In genomic region chr3:49256152-49256551, GRCh38 we compare ENCODE assay signal across 22 cellular contexts. TPM values are rescaled to one million over a fixed set of nuclear protein-coding genes. Genes with fewer than 3 reads are reported as not detected.
DNase-seq lines count a peak whose midpoint lies in the region; ATAC-seq and TF ChIP-seq lines count a peak whose summit lies in the region.
"Had no signal": no experiment of that assay in that cellular context is flagged by ENCODE, and none has a peak within 500 bp of the region (broad histone marks: within the 10 kb centered on the region; RNA-seq: fewer than 3 reads in every experiment).

No MANE protein-coding gene starts in this region.

- 78 to 81% methylated on average over 2 of the region's 2 CpGs for WGBS in aorta, 2 donors

- H3K27me3 Mint-ChIP-seq in mesothelial cell of epicardium (ENCODE audit: low read depth) = no peaks in the 10 kb centered on the region

- H3K9me3 ChIP-seq in aorta (ENCODE audit: control insufficient read depth, low read length) = no peaks in the 10 kb centered on the region
- no peaks in the 10 kb centered on the region for H3K9me3 ChIP-seq in WERI-Rb-1 (ENCODE audit: severe bottlenecking)

- no peak overlapping the region for H3K27ac ChIP-seq in aorta (ENCODE audit: low read depth in 1 of 2, low read length in 2 of 2)
- H3K27ac ChIP-seq in WERI-Rb-1 = no peak overlapping the region
- H3K27ac ChIP-seq: KMS-11 had no signal

- TF ChIP-seq CTCF in mesothelial cell of epicardium (IDR thresholded peaks at IDR 0.05; ENCODE audit: unreplicated experiment) (no peak), WERI-Rb-1 (IDR thresholded peaks at IDR 0.05; ENCODE audit: low read depth, low read length) (no peak)

- DNase-seq in Right ventricle myocardium superior (peak; percentile 3), Right ventricle myocardium inferior (ENCODE audit: missing footprints) (no peak), mesothelial cell of epicardium (ENCODE audit: low spot score in 2 of 2, unreplicated experiment in 2 of 2) (no peak), posterior vena cava (ENCODE audit: low spot score) (peak; percentile 20), aorta (peak; percentile 7 to 25), WERI-Rb-1 (no peak), T-helper 1 cell (no peak)
- DNase-seq: 8988T; CD4-positive, alpha-beta T cell; DMS153; GOT3; HFFc6; NCI-H1417; NCI-H187; NCI-H2107; NCI-H2227 treated with DMSO at 0.1 percent for 48 hours; NCI-H510A treated with DMSO at 0.1 percent for 48 hours; NCI-H774; OCI-M1 had no signal

- peaks cover 12% of the 10 kb centered on the region for H3K4me1 Mint-ChIP-seq in mesothelial cell of epicardium

- H3K4me3 ChIP-seq in aorta (ENCODE audit: low read length in 2 of 2) = no peak overlapping the region
- H3K4me3 ChIP-seq in WERI-Rb-1 (ENCODE audit: low read depth, low read length) = no peak overlapping the region
- H3K4me3 ChIP-seq: GM12878 had no signal

- ATAC-seq in Right ventricle myocardium superior (ENCODE audit: poor library complexity) (no peak), Right ventricle myocardium inferior (no peak), aorta (ENCODE audit: low FRiP score) (no peak), GM18868 (IDR thresholded peaks at IDR 0.05; ENCODE audit: unreplicated experiment) (no peak)
- ATAC-seq: GM12878 had no signal

- no peaks in the 10 kb centered on the region for H3K9me3 Mint-ChIP-seq in mesothelial cell of epicardium
- H3K9me3 Mint-ChIP-seq: CD4-positive, alpha-beta T cell; HFFc6 had no signal

- H3K27me3 ChIP-seq in aorta (ENCODE audit: control insufficient read depth in 1 of 2, insufficient read depth in 2 of 2, low read length in 1 of 2) (no peaks in the 10 kb centered on the region), WERI-Rb-1 (ENCODE audit: insufficient read depth, low read depth, severe bottlenecking) (no peaks in the 10 kb centered on the region)

- intact Hi-C loops in Right ventricle myocardium superior (cut with DNase I) (no loop called here), Right ventricle myocardium inferior (cut with DNase I) (no loop called here), posterior vena cava (cut with DNase I) (no loop called here), aorta (cut with DNase I) (no loop called here)

- no peaks in the 10 kb centered on the region for H3K4me1 ChIP-seq in aorta (ENCODE audit: control insufficient read depth in 1 of 2, insufficient read depth in 2 of 2, low read length in 2 of 2)

- no peak overlapping the region for H3K4me3 Mint-ChIP-seq in mesothelial cell of epicardium
- H3K4me3 Mint-ChIP-seq: CD4-positive, alpha-beta T cell; HFFc6 had no signal

- H3K36me3 Mint-ChIP-seq in mesothelial cell of epicardium = no peaks in the 10 kb centered on the region

- peak overlapping the region; percentile 27 for H3K27ac Mint-ChIP-seq in mesothelial cell of epicardium
- H3K27ac Mint-ChIP-seq: CD4-positive, alpha-beta T cell; HFFc6 had no signal

- H3K36me3 ChIP-seq in aorta (ENCODE audit: control insufficient read depth in 1 of 2, insufficient read depth in 2 of 2, low read length in 1 of 2) (no peaks in the 10 kb centered on the region), WERI-Rb-1 (no peaks in the 10 kb centered on the region)

RNA-seq across cellular contexts. Expression of gene C3orf62, which starts 20.9 kb away (rescaled TPM):
- total RNA-seq in Right ventricle myocardium superior = 2.6 TPM
- 2.1 TPM for total RNA-seq in Right ventricle myocardium inferior
- total RNA-seq in mesothelial cell of epicardium = 13.2 to 14.7 TPM (median 13.4 TPM) in 3 replicates
- total RNA-seq in posterior vena cava = 1 to 10 TPM; 2.6 to 3.3 TPM
- 1 to 10 TPM; 4.3 to 5.9 TPM for total RNA-seq in aorta
- polyA plus RNA-seq in aorta = 1 to 10 TPM; 3.8 to 8.0 TPM

Comparison
In these comparisons a context has a peak if more than half of its experiments do, and no peak if none do; other contexts are left out.
1. DNase-seq: peak in Right ventricle myocardium superior (single experiment), posterior vena cava (single experiment) and aorta (2 of 2); none in Right ventricle myocardium inferior (single experiment), mesothelial cell of epicardium (0 of 2), WERI-Rb-1 (single experiment) and T-helper 1 cell (0 of 5).